In genomic region chr3:172713316-172713715, GRCh38 we compare ENCODE assay signal across 1 cellular context.
TF ChIP-seq lines count a peak whose summit lies in the region.

No MANE protein-coding gene starts in this region.

TF ChIP-seq in IMR-90, 13 proteins besides CTCF, POLR2A, EP300 and RAD21 (continued from another document):
- TF ChIP-seq ELK1 (IDR thresholded peaks at IDR 0.05; ENCODE audit: borderline replicate concordance, low read depth, low read length) (no peak), MXI1 (IDR thresholded peaks at IDR 0.05; ENCODE audit: borderline replicate concordance, low read depth, low read length) (no peak), SMC3 (IDR thresholded peaks at IDR 0.05; ENCODE audit: low read depth, low read length) (no peak), RCOR1 (IDR thresholded peaks at IDR 0.05; ENCODE audit: insufficient replicate concordance, low read length) (no peak), MAFK (IDR thresholded peaks at IDR 0.05; ENCODE audit: low read depth, low read length) (no peak), CHD1 (IDR thresholded peaks at IDR 0.05; ENCODE audit: low read depth, low read length) (no peak), CEBPB (IDR thresholded peaks at IDR 0.05; ENCODE audit: low read depth, low read length) (no peak), BHLHE40 (IDR thresholded peaks at IDR 0.05; ENCODE audit: low read depth, low read length) (no peak)
- TF ChIP-seq, protein P1, sequence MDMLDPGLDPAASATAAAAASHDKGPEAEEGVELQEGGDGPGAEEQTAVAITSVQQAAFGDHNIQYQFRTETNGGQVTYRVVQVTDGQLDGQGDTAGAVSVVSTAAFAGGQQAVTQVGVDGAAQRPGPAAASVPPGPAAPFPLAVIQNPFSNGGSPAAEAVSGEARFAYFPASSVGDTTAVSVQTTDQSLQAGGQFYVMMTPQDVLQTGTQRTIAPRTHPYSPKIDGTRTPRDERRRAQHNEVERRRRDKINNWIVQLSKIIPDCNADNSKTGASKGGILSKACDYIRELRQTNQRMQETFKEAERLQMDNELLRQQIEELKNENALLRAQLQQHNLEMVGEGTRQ (IDR thresholded peaks at IDR 0.05; ENCODE audit: low read depth, low read length) = no peak
